Comparison of ENCODE assay signal across 14 cellular contexts in the genomic region with DNA sequence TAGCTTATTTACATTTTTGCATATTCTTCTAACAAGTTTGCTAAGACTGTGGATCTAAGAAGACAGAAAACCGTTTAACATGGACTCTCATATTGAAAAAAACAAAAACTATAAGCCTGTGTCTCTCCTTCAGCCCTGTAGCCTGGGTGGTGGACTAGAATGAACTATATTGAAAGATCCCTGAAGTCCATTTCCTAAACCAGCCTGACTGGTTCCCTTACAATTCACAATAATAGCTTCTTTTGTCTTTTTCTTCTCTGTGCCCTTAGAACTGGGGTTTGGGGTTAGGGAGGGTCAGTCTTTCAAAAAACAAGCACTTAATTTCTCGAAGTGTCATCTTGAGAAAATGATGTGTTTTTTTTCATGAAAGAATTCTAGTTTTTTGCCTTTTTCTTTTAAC. TPM values are rescaled to one million over a fixed set of nuclear protein-coding genes. Genes with fewer than 3 reads are reported as not detected.
DNase-seq lines count a peak whose midpoint lies in the region; ATAC-seq and TF ChIP-seq lines count a peak whose summit lies in the region.
"Had no signal": no experiment of that assay in that cellular context is flagged by ENCODE, and none has a peak within 500 bp of the region (broad histone marks: within the 10 kb centered on the region; RNA-seq: fewer than 3 reads in every experiment).

No MANE protein-coding gene starts in this region.

- CTCF ChIA-PET in WTC11 (lab: Charles Lee) = no interaction called here

- H3K4me3 Mint-ChIP-seq in WTC11 (no peak overlapping the region), natural killer cell (no peak overlapping the region)
- H3K4me3 Mint-ChIP-seq: CD4-positive, CD25-positive, alpha-beta regulatory T cell; H9; IgD-negative memory B cell had no signal

- intact Hi-C loops in natural killer cell (cut with micrococcal nuclease) = no loop called here

- peaks cover 27% of the 10 kb centered on the region for H3K36me3 Mint-ChIP-seq in WTC11
- no peaks in the 10 kb centered on the region for H3K36me3 Mint-ChIP-seq in natural killer cell
- H3K36me3 Mint-ChIP-seq: CD4-positive, CD25-positive, alpha-beta regulatory T cell had no signal

- DNase-seq in ELF-1 (ENCODE audit: low read depth, low spot score) (peak; percentile 39), HPDE6-E6E7 (ENCODE audit: extremely low spot score) (peak; percentile 1), WTC11 (ENCODE audit: low spot score) (no peak), left kidney (ENCODE audit: low read depth, low spot score) (peak; percentile 5), natural killer cell (no peak), NCI-H524 (lab: John Stamatoyannopoulos, UW) (no peak)
- DNase-seq: CD4-positive, CD25-positive, alpha-beta regulatory T cell; DND-41; H9; NCI-H1694; NCI-H2081 treated with DMSO at 0.1 percent for 48 hours; NCI-H82 had no signal

- POLR2A ChIA-PET in WTC11 (lab: Charles Lee) = no interaction called here

- peaks cover 24% of the 10 kb centered on the region for H3K9me3 Mint-ChIP-seq in WTC11
- peaks cover 3% of the 10 kb centered on the region in 2 donors for H3K9me3 Mint-ChIP-seq in natural killer cell

- TF ChIP-seq CTCF in WTC11 (IDR thresholded peaks at IDR 0.05) (no peak), natural killer cell (IDR thresholded peaks at IDR 0.05) (no peak)

- peaks cover 18% of the 10 kb centered on the region for H3K4me1 Mint-ChIP-seq in WTC11
- no peaks in the 10 kb centered on the region for H3K4me1 Mint-ChIP-seq in natural killer cell
- H3K4me1 Mint-ChIP-seq: CD4-positive, CD25-positive, alpha-beta regulatory T cell; IgD-negative memory B cell had no signal

- ATAC-seq in WTC11 (peak; percentile 67), natural killer cell (no peak), HG03108 (IDR thresholded peaks at IDR 0.05; ENCODE audit: unreplicated experiment) (no peak)

- H3K27ac Mint-ChIP-seq in WTC11 = 0 out of 2 replicates have a peak overlapping the region, but pooled peaks have one; percentile 13
- no peak overlapping the region for H3K27ac Mint-ChIP-seq in natural killer cell
- H3K27ac Mint-ChIP-seq: CD4-positive, CD25-positive, alpha-beta regulatory T cell; H9; IgD-negative memory B cell had no signal

- H3K27me3 Mint-ChIP-seq in WTC11 (ENCODE audit: low read depth) = no peaks in the 10 kb centered on the region
- H3K27me3 Mint-ChIP-seq in natural killer cell (ENCODE audit: low read depth in 2 of 2) = no peaks in the 10 kb centered on the region
- H3K27me3 Mint-ChIP-seq: CD4-positive, CD25-positive, alpha-beta regulatory T cell; IgD-negative memory B cell had no signal

TF ChIP-seq in WTC11, 78 proteins besides CTCF, POLR2A, EP300 and RAD21:
- TF ChIP-seq ZNF423 (CRISPR knock-in tag; IDR thresholded peaks at IDR 0.05) (no peak), ZNF138 (CRISPR knock-in tag; conservative IDR thresholded peaks at IDR 0.05) (no peak), HMGXB4 (CRISPR knock-in tag; IDR thresholded peaks at IDR 0.05) (no peak), PRRX2 (CRISPR knock-in tag; IDR thresholded peaks at IDR 0.05) (no peak), IRF1 (CRISPR knock-in tag; IDR thresholded peaks at IDR 0.05) (no peak), E2F1 (CRISPR knock-in tag; IDR thresholded peaks at IDR 0.05) (no peak), SMAD3 (CRISPR knock-in tag; IDR thresholded peaks at IDR 0.05; ENCODE audit: borderline replicate concordance) (no peak)
- TF ChIP-seq, protein P1, sequence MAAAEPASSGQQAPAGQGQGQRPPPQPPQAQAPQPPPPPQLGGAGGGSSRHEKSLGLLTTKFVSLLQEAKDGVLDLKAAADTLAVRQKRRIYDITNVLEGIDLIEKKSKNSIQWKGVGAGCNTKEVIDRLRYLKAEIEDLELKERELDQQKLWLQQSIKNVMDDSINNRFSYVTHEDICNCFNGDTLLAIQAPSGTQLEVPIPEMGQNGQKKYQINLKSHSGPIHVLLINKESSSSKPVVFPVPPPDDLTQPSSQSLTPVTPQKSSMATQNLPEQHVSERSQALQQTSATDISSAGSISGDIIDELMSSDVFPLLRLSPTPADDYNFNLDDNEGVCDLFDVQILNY (CRISPR knock-in tag; IDR thresholded peaks at IDR 0.05) = no peak
TF ChIP-seq in WTC11: peak in this region for 0.

RNA-seq across cellular contexts. Expression of gene GSTCD, which starts 59.0 kb away (rescaled TPM):
- total RNA-seq in WTC11 (2021) (21.7 to 25.4 TPM (median 23.9 TPM) in 3 replicates), natural killer cell (1 to 10 TPM; 5.6 to 7.7 (median 6.2) TPM)

RNA-seq across cellular contexts. Expression of gene INTS12, which starts 59.1 kb away (rescaled TPM):
- total RNA-seq in WTC11 (2021) = 10.0 to 12.6 TPM (median 10.8 TPM) in 3 replicates
- total RNA-seq in natural killer cell = 10 to 100 TPM; 19.4 to 22.8 (median 19.9) TPM

Comparison
In these comparisons a context has a peak if more than half of its experiments do, and no peak if none do; other contexts are left out.
1. DNase-seq: peak in ELF-1 (single experiment), HPDE6-E6E7 (single experiment) and left kidney (single experiment); none in WTC11 (single experiment), natural killer cell (single experiment) and NCI-H524 (0 of 2).